ENCODE assay signal across 1 cellular context in genomic region chr2:105125428-105125827, GRCh38.
TF ChIP-seq lines count a peak whose summit lies in the region.

No MANE protein-coding gene starts in this region.

TF ChIP-seq in SK-N-SH treated with all-trans-retinoic acid at 6 μM for 48 hours, 23 proteins besides CTCF, POLR2A, EP300 and RAD21 (continued from another document):
- TF ChIP-seq CREB5 (CRISPR knock-in tag; IDR thresholded peaks at IDR 0.05; ENCODE audit: low read depth) (no peak), TOX (CRISPR knock-in tag; IDR thresholded peaks at IDR 0.05; ENCODE audit: borderline replicate concordance) (no peak), SNAI2 (CRISPR knock-in tag; IDR thresholded peaks at IDR 0.05) (no peak)
